ENCODE assay signal across 11 cellular contexts in the genomic region with DNA sequence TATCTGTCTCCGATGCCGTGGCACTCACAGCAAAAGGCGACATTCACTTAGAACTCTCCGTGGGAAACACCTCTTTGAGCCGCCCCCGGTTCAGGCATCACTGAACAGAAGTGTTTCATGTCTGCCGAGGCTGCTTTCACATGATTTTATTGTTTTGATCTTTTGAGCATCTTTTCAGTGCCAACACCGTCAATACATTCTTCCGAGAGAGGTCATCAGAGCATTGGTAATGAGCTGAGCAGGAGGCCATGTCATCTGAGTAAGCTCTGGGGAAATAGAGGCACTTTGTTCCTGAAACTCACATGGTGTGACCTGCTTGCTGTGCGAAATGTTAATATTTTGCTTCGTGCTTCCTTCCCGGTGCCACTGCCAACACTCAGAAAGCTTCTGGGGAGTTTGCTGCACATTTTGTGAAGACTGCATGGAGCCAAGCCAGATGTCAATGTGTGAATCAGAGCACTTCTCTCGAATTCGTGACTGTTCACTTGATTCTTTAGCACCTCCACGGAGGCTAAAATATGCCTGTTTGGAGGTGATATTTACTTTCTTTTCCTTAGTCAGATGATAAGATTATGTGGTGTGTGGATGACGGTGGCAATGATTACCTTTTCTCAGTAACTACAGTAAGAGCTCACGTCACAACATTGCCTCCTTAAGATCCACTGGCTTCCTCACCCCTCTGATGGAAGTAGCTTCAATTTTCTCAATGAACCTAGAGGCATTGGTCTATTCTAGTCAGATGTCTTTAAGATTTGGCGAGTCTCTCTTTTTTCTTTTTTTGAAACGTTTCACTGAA.
DNase-seq lines count a peak whose midpoint lies in the region; ATAC-seq and TF ChIP-seq lines count a peak whose summit lies in the region.
"Had no signal": no experiment of that assay in that cellular context is flagged by ENCODE, and none has a peak within 500 bp of the region (broad histone marks: within the 10 kb centered on the region; RNA-seq: fewer than 3 reads in every experiment).

No MANE protein-coding gene starts in this region.

- H3K27me3 Mint-ChIP-seq in WTC11 (ENCODE audit: low read depth): peaks cover 4% of the 10 kb centered on the region
- H3K27me3 Mint-ChIP-seq: activated CD4-positive, alpha-beta T cell treated with anti-CD3 and anti-CD28 coated beads, Interleukin-2, amount 10 ng/mL, durations not matched to agents 7 days and 5 days had no signal

- POLR2A ChIA-PET in WTC11 (lab: Charles Lee): no interaction called here

- H3K4me3 ChIP-seq in astrocyte of the spinal cord (ENCODE audit: low read depth, low read length) (no peak overlapping the region), uterus (no peak overlapping the region)
- H3K4me3 ChIP-seq: thoracic aorta had no signal

- H3K9me3 ChIP-seq in uterus: no peaks in the 10 kb centered on the region
- H3K9me3 ChIP-seq: heart right ventricle, thoracic aorta had no signal

- H3K9me3 Mint-ChIP-seq in WTC11: peaks cover 36% of the 10 kb centered on the region
- H3K9me3 Mint-ChIP-seq: activated CD4-positive, alpha-beta T cell treated with anti-CD3 and anti-CD28 coated beads, Interleukin-2, amount 10 ng/mL, durations not matched to agents 7 days and 5 days had no signal

- in situ Hi-C loops in astrocyte of the spinal cord (cut with HindIII; ENCODE audit: low sequenced_read_pairs): no loop called here

- DNase-seq in M059J (ENCODE audit: low read depth) (peak; percentile 43), astrocyte of the spinal cord (ENCODE audit: low read depth, low spot score) (peak; percentile 17), glomerular visceral epithelial cell (ENCODE audit: extremely low spot score) (peak; percentile 57), putamen (ENCODE audit: low spot score) (peak; percentile 16), WTC11 (ENCODE audit: low spot score) (no peak), uterus (no peak)
- DNase-seq in stimulated activated CD4-positive, alpha-beta T cell treated with anti-CD3 and anti-CD28 coated beads, Interleukin-1b, Interleukin-23, amount 100 ng/mL, for 48 hours: no peak
- DNase-seq: activated CD4-positive, alpha-beta T cell treated with anti-CD3 and anti-CD28 coated beads, Interleukin-2, amount 10 ng/mL, durations not matched to agents 7 days and 5 days; heart right ventricle; NCI-H1105 treated with DMSO at 0.1 percent for 48 hours had no signal

- no peaks in the 10 kb centered on the region for H3K27me3 ChIP-seq in uterus

- ATAC-seq in WTC11: no peak
- ATAC-seq: heart right ventricle had no signal

- TF ChIP-seq CTCF in astrocyte of the spinal cord (IDR thresholded peaks at IDR 0.05; ENCODE audit: low read depth, low read length) (no peak), WTC11 (IDR thresholded peaks at IDR 0.05) (no peak), uterus (IDR thresholded peaks at IDR 0.05) (no peak)

- H3K4me3 Mint-ChIP-seq in WTC11: no peak overlapping the region
- H3K4me3 Mint-ChIP-seq: activated CD4-positive, alpha-beta T cell treated with anti-CD3 and anti-CD28 coated beads, Interleukin-2, amount 10 ng/mL, durations not matched to agents 7 days and 5 days had no signal

- no peaks in the 10 kb centered on the region for H3K4me1 ChIP-seq in uterus

- no peak for TF ChIP-seq POLR2A in uterus (IDR thresholded peaks at IDR 0.05)

- peaks cover 31% of the 10 kb centered on the region for H3K36me3 Mint-ChIP-seq in WTC11

- intact Hi-C loops in uterus (cut with DNase I; ENCODE audit: low total_unique reads): no loop called here

- CTCF ChIA-PET in WTC11 (lab: Charles Lee): no interaction called here

- H3K36me3 ChIP-seq in uterus: no peaks in the 10 kb centered on the region
- H3K36me3 ChIP-seq: heart right ventricle, thoracic aorta had no signal

- H3K27ac ChIP-seq in uterus: no peak overlapping the region
- H3K27ac ChIP-seq: heart right ventricle, thoracic aorta had no signal

- no peak overlapping the region for H3K27ac Mint-ChIP-seq in WTC11
- H3K27ac Mint-ChIP-seq: activated CD4-positive, alpha-beta T cell treated with anti-CD3 and anti-CD28 coated beads, Interleukin-2, amount 10 ng/mL, durations not matched to agents 7 days and 5 days had no signal

- H3K4me1 Mint-ChIP-seq in WTC11: no peaks in the 10 kb centered on the region
- H3K4me1 Mint-ChIP-seq: activated CD4-positive, alpha-beta T cell treated with anti-CD3 and anti-CD28 coated beads, Interleukin-2, amount 10 ng/mL, durations not matched to agents 7 days and 5 days had no signal

TF ChIP-seq in WTC11, 78 proteins besides CTCF, POLR2A, EP300 and RAD21:
- TF ChIP-seq, protein P1, sequence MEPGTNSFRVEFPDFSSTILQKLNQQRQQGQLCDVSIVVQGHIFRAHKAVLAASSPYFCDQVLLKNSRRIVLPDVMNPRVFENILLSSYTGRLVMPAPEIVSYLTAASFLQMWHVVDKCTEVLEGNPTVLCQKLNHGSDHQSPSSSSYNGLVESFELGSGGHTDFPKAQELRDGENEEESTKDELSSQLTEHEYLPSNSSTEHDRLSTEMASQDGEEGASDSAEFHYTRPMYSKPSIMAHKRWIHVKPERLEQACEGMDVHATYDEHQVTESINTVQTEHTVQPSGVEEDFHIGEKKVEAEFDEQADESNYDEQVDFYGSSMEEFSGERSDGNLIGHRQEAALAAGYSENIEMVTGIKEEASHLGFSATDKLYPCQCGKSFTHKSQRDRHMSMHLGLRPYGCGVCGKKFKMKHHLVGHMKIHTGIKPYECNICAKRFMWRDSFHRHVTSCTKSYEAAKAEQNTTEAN (CRISPR knock-in tag; IDR thresholded peaks at IDR 0.05): no peak
- TF ChIP-seq JAZF1 (CRISPR knock-in tag; IDR thresholded peaks at IDR 0.05): no peak

Comparison
In these comparisons a context has a peak if more than half of its experiments do, and no peak if none do; other contexts are left out.
1. DNase-seq: peak in M059J (single experiment), astrocyte of the spinal cord (single experiment), glomerular visceral epithelial cell (single experiment) and putamen (single experiment); none in WTC11 (single experiment), uterus (0 of 2) and stimulated activated CD4-positive, alpha-beta T cell treated with anti-CD3 and anti-CD28 coated beads, Interleukin-1b, Interleukin-23, amount 100 ng/mL, for 48 hours (single experiment).